ENCODE assay signal across 10 cellular contexts in the genomic region with DNA sequence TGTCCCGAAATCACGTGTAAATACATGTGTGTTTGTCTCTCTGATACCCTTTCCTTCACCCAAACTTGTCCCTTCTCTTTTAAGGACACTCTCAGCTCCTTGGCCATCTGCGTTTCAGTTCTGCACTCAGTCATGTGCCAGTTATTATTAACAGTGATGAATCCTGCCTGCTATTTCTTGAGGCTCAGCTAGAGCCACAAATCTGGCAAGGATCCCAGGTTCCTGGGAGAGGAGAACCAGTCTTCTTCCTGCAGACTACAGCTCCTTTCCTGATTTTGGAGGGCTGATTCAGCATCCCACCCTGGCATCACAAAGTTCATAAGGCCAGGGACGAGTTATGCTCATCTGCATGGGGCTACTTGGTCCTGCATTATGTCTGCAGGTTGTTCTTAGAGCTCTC. TPM values are rescaled to one million over a fixed set of nuclear protein-coding genes. Genes with fewer than 3 reads are reported as not detected.
DNase-seq lines count a peak whose midpoint lies in the region; TF ChIP-seq lines count a peak whose summit lies in the region.
"Had no signal": no experiment of that assay in that cellular context is flagged by ENCODE, and none has a peak within 500 bp of the region (broad histone marks: within the 10 kb centered on the region; RNA-seq: fewer than 3 reads in every experiment).

No MANE protein-coding gene starts in this region.

- no peak for TF ChIP-seq POLR2A in Peyer's patch (IDR thresholded peaks at IDR 0.05)

- H3K27me3 ChIP-seq in Peyer's patch (no peaks in the 10 kb centered on the region), fibroblast of lung (ENCODE audit: control insufficient read depth, insufficient read depth, low read length) (no peaks in the 10 kb centered on the region)

- H3K4me3 ChIP-seq in Peyer's patch (no peak overlapping the region), fibroblast of lung (replicated peaks in 1 of 4; ENCODE audit: control extremely low read depth in 1 of 4, insufficient read depth in 1 of 4, low read depth in 3 of 4, low read length in 4 of 4) (no peak overlapping the region)

- H3K9ac ChIP-seq in fibroblast of lung (ENCODE audit: insufficient read depth, low read length), result no peak overlapping the region

- DNase-seq in COR-L47 (lab: John Stamatoyannopoulos, UW) (peak; percentile 60), Peyer's patch (peak in 1 of 3 donors; percentile 64), fibroblast of lung (ENCODE audit: low read depth in 2 of 2) (peak; percentile 67 to 72), renal cortical epithelial cell (ENCODE audit: low read depth) (peak; percentile 74), occipital lobe (lab: John Stamatoyannopoulos, UW) (no peak), ecto neural progenitor cell (ENCODE audit: low spot score) (no peak)
- DNase-seq in stimulated activated CD4-positive, alpha-beta T cell treated with anti-CD3 and anti-CD28 coated beads, Interleukin-4, amount 100 ng/mL, for 1 hour, result no peak
- DNase-seq in activated CD4-positive, alpha-beta T cell treated with anti-CD3 and anti-CD28 coated beads for 4 hours, result no peak
- DNase-seq: NCI-H526 had no signal

- no peaks in the 10 kb centered on the region for H4K20me1 ChIP-seq in fibroblast of lung (ENCODE audit: control insufficient read depth, extremely low read depth, insufficient read depth, low read length)

- H3K4me1 ChIP-seq in Peyer's patch (peaks cover 0 to 19% (median 0%) of the 10 kb centered on the region in 4 donors), fibroblast of lung (ENCODE audit: control insufficient read depth, extremely low read depth, insufficient read depth, low read length) (peaks cover 12% of the 10 kb centered on the region)

- no peak for TF ChIP-seq CTCF in Peyer's patch (IDR thresholded peaks at IDR 0.05)
- no peak for TF ChIP-seq CTCF in fibroblast of lung (conservative IDR thresholded peaks at IDR 0.05 in 1 of 2, IDR thresholded peaks at IDR 0.05 in 1 of 2; ENCODE audit: low read depth in 1 of 2, low read length in 2 of 2)

- peak overlapping the region; percentile 33 for H3K4me2 ChIP-seq in fibroblast of lung (ENCODE audit: extremely low read depth, insufficient read depth, low read length)

- no peaks in the 10 kb centered on the region for H3K9me3 ChIP-seq in Peyer's patch
- H3K9me3 ChIP-seq in fibroblast of lung (ENCODE audit: control insufficient read depth, insufficient read depth, low read depth, low read length), result no peaks in the 10 kb centered on the region

- H3K36me3 ChIP-seq in Peyer's patch (no peaks in the 10 kb centered on the region), fibroblast of lung (ENCODE audit: control insufficient read depth, insufficient read depth, low read length) (no peaks in the 10 kb centered on the region)

- no peaks in the 10 kb centered on the region for H3K79me2 ChIP-seq in fibroblast of lung (ENCODE audit: control insufficient read depth, insufficient read depth, low read length)

- peak overlapping the region; percentile 22 to 79 (median 66) for H3K27ac ChIP-seq in Peyer's patch
- H3K27ac ChIP-seq in fibroblast of lung (ENCODE audit: insufficient read depth, low read length), result no peak overlapping the region

- H2AFZ ChIP-seq in fibroblast of lung (ENCODE audit: low read length), result no peak overlapping the region

RNA-seq across cellular contexts. Expression of gene MAMDC2, which starts 5.6 kb away (rescaled TPM):
- total RNA-seq in Peyer's patch (10 to 100 TPM in 3 of 4 donors, 1 to 10 TPM in 1; 8.9 to 24.7 (median 17.4) TPM), fibroblast of lung (5.4 and 23.0 TPM in 2 replicates), renal cortical epithelial cell (32.9 and 39.1 TPM in 2 replicates), occipital lobe (3.0 TPM)
- polyA plus RNA-seq in fibroblast of lung, result 4.2 and 14.4 TPM in 2 replicates
- polyA plus RNA-seq in fibroblast of lung (2012), result 3.0 and 9.0 TPM in 2 replicates
- 1.9 and 6.7 TPM in 2 replicates for polyA minus RNA-seq in fibroblast of lung (ENCODE audit: low replicate concordance)
- total RNA-seq: activated CD8-positive, alpha-beta memory T cell treated with anti-CD3 and anti-CD28 coated beads for 36 hours had no signal

Comparison
In these comparisons a context has a peak if more than half of its experiments do, and no peak if none do; other contexts are left out.
1. DNase-seq: peak in COR-L47 (single experiment), fibroblast of lung (2 of 2) and renal cortical epithelial cell (single experiment); none in stimulated activated CD4-positive, alpha-beta T cell treated with anti-CD3 and anti-CD28 coated beads, Interleukin-4, amount 100 ng/mL, for 1 hour (single experiment), occipital lobe (single experiment), ecto neural progenitor cell (single experiment) and activated CD4-positive, alpha-beta T cell treated with anti-CD3 and anti-CD28 coated beads for 4 hours (0 of 2).